Comparison of ENCODE assay signal across 15 cellular contexts in genomic region chr15:39028069-39028468, GRCh38.
A peak's percentile ranks its signal among the peaks of the same experiment; 100 is the strongest.
DNase-seq lines count a peak whose midpoint lies in the region; ATAC-seq and TF ChIP-seq lines count a peak whose summit lies in the region.
"Had no signal": no experiment of that assay in that cellular context is flagged by ENCODE, and none has a peak within 500 bp of the region (broad histone marks: within the 10 kb centered on the region; RNA-seq: fewer than 3 reads in every experiment).

No MANE protein-coding gene starts in this region.

- WGBS in right lobe of liver (ENCODE audit: insufficient coverage, low coverage, low lambda C conversion rate, missing lambda C conversion rate) = 82% methylated on average over 3 of the region's 3 CpGs

- DNase-seq in HFFc6 = peak; percentile 61
- DNase-seq in T1000 (lab: John Stamatoyannopoulos, UW) = peak; percentile 24
- DNase-seq in fibroblast of the aortic adventitia (ENCODE audit: low read depth) = peak; percentile 84
- DNase-seq in sciatic nerve (ENCODE audit: low spot score) = no peak
- no peak for DNase-seq in inferior parietal cortex (ENCODE audit: extremely low spot score)
- no peak for DNase-seq in right lobe of liver
- DNase-seq: activated CD4-positive, alpha-beta memory T cell treated with anti-CD3 and anti-CD28 coated beads, Interleukin-2, amount 10 ng/mL, durations not matched to agents 7 days and 5 days; activated effector memory CD4-positive, alpha-beta T cell treated with anti-CD3 and anti-CD28 coated beads, Interleukin-2, amount 50 U/mL, for 16 hours; CD8-positive, alpha-beta memory T cell; left lung; MV-4-11 had no signal

- H3K9me3 ChIP-seq in right lobe of liver = no peaks in the 10 kb centered on the region
- H3K9me3 ChIP-seq: left lung, thoracic aorta had no signal

- no peaks in the 10 kb centered on the region; the same call in 1 of the 2 replicates for H3K27me3 Mint-ChIP-seq in HFFc6 (ENCODE audit: insufficient read depth)

- H3K4me3 Mint-ChIP-seq in HFFc6 = no peak overlapping the region
- H3K4me3 Mint-ChIP-seq: activated CD4-positive, alpha-beta memory T cell treated with anti-CD3 and anti-CD28 coated beads, Interleukin-2, amount 10 ng/mL, durations not matched to agents 7 days and 5 days; CD8-positive, alpha-beta memory T cell; nephron progenitor cell had no signal

- H3K4me3 ChIP-seq in fibroblast of the aortic adventitia (ENCODE audit: low read depth, low read length) (no peak overlapping the region), right lobe of liver (no peak overlapping the region)
- H3K4me3 ChIP-seq: left lung, thoracic aorta had no signal

- peak overlapping the region; percentile 80 for H3K27ac Mint-ChIP-seq in HFFc6
- H3K27ac Mint-ChIP-seq: activated CD4-positive, alpha-beta memory T cell treated with anti-CD3 and anti-CD28 coated beads, Interleukin-2, amount 10 ng/mL, durations not matched to agents 7 days and 5 days; CD8-positive, alpha-beta memory T cell; nephron progenitor cell had no signal

- no peaks in the 10 kb centered on the region for H3K27me3 ChIP-seq in right lobe of liver
- H3K27me3 ChIP-seq: left lung had no signal

- H3K4me1 Mint-ChIP-seq in HFFc6 (ENCODE audit: low read depth) = peaks cover 67% of the 10 kb centered on the region
- H3K4me1 Mint-ChIP-seq: activated CD4-positive, alpha-beta memory T cell treated with anti-CD3 and anti-CD28 coated beads, Interleukin-2, amount 10 ng/mL, durations not matched to agents 7 days and 5 days; CD8-positive, alpha-beta memory T cell had no signal

- H3K36me3 ChIP-seq in right lobe of liver = no peaks in the 10 kb centered on the region
- H3K36me3 ChIP-seq: left lung, thoracic aorta had no signal

- no peaks in the 10 kb centered on the region for H3K4me1 ChIP-seq in right lobe of liver
- H3K4me1 ChIP-seq: left lung had no signal

- no peak for TF ChIP-seq POLR2A in right lobe of liver (IDR thresholded peaks at IDR 0.05)

- H3K27ac ChIP-seq in right lobe of liver = no peak overlapping the region
- H3K27ac ChIP-seq: left lung, thoracic aorta had no signal

- ATAC-seq in sciatic nerve (peak; percentile 67), HG03342 (IDR thresholded peaks at IDR 0.05; ENCODE audit: unreplicated experiment) (no peak), right lobe of liver (no peak), HG03108 (IDR thresholded peaks at IDR 0.05; ENCODE audit: unreplicated experiment) (no peak)
- ATAC-seq: left lung had no signal

- intact Hi-C loops in sciatic nerve (cut with DNase I) = no loop called here
- intact Hi-C loops in right lobe of liver (cut with DNase I) = no loop called here

- peaks cover 4% of the 10 kb centered on the region for H3K36me3 Mint-ChIP-seq in HFFc6 (ENCODE audit: low read depth)
- H3K36me3 Mint-ChIP-seq: CD8-positive, alpha-beta memory T cell had no signal

- TF ChIP-seq CTCF in HFFc6 (IDR thresholded peaks at IDR 0.05) (no peak), fibroblast of the aortic adventitia (IDR thresholded peaks at IDR 0.05; ENCODE audit: insufficient read depth, low read length) (no peak), right lobe of liver (IDR thresholded peaks at IDR 0.05) (no peak)

- no peaks in the 10 kb centered on the region for H3K9me3 Mint-ChIP-seq in HFFc6
- H3K9me3 Mint-ChIP-seq: activated CD4-positive, alpha-beta memory T cell treated with anti-CD3 and anti-CD28 coated beads, Interleukin-2, amount 10 ng/mL, durations not matched to agents 7 days and 5 days; CD8-positive, alpha-beta memory T cell; nephron progenitor cell had no signal

Comparison
In these comparisons a context has a peak if more than half of its experiments do, and no peak if none do; other contexts are left out.
1. DNase-seq: peak in HFFc6 (single experiment), T1000 (single experiment) and fibroblast of the aortic adventitia (single experiment); none in sciatic nerve (single experiment), inferior parietal cortex (single experiment) and right lobe of liver (0 of 3).